Comparison of ENCODE assay signal across 1 cellular context in genomic region chr7:139914306-139914747, GRCh38.
TF ChIP-seq lines count a peak whose summit lies in the region.

No MANE protein-coding gene starts in this region.

TF ChIP-seq in K562, 482 proteins besides CTCF, POLR2A, EP300 and RAD21 (continued from another document and continues in another):
- TF ChIP-seq PRDM10 (IDR thresholded peaks at IDR 0.05; ENCODE audit: partially characterized antibody) (no peak), CBX5 (IDR thresholded peaks at IDR 0.05; ENCODE audit: borderline replicate concordance, low read depth) (0 out of 2 replicates have a peak, but pooled peaks have one; percentile 3), ZNF280B (CRISPR knock-in tag; IDR thresholded peaks at IDR 0.05) (no peak), HOMEZ (CRISPR knock-in tag; IDR thresholded peaks at IDR 0.05) (no peak), IFI16 (CRISPR knock-in tag; IDR thresholded peaks at IDR 0.05) (no peak), ZMIZ1 (IDR thresholded peaks at IDR 0.05; ENCODE audit: low read depth in 2 of 2, low read length in 2 of 2) (no peak), TCF3 (CRISPR knock-in tag; IDR thresholded peaks at IDR 0.05) (0 out of 2 replicates have a peak, but pooled peaks have one; percentile 7), NFE2L1 (tag; IDR thresholded peaks at IDR 0.05; ENCODE audit: borderline replicate concordance, low read depth) (peak; percentile 96), ZNF830 (CRISPR knock-in tag; IDR thresholded peaks at IDR 0.05) (no peak), ZNF609 (CRISPR knock-in tag; IDR thresholded peaks at IDR 0.05; ENCODE audit: borderline replicate concordance) (no peak), DIDO1 (tag; IDR thresholded peaks at IDR 0.05; ENCODE audit: low read depth) (peak; percentile 34; the same call in 1 of the 2 replicates), BMI1 (IDR thresholded peaks at IDR 0.05; ENCODE audit: low read length) (no peak), GTF2E2 (tag; IDR thresholded peaks at IDR 0.05) (no peak), NUFIP1 (IDR thresholded peaks at IDR 0.05; ENCODE audit: partially characterized antibody) (no peak), NCOA4 (IDR thresholded peaks at IDR 0.05; ENCODE audit: partially characterized antibody) (no peak), KHSRP (IDR thresholded peaks at IDR 0.05) (no peak), SMARCA5 (IDR thresholded peaks at IDR 0.05) (peak; percentile 98), ZKSCAN1 (IDR thresholded peaks at IDR 0.05; ENCODE audit: low read depth, low read length) (no peak), ZNF232 (CRISPR knock-in tag; IDR thresholded peaks at IDR 0.05) (no peak), NFIC (IDR thresholded peaks at IDR 0.05) (peak; percentile 58), JUN (IDR thresholded peaks at IDR 0.05; ENCODE audit: borderline replicate concordance, low read depth, low read length) (no peak), JUN (CRISPR knock-in tag; IDR thresholded peaks at IDR 0.05; ENCODE audit: borderline replicate concordance) (no peak), SREBF2 (CRISPR knock-in tag; IDR thresholded peaks at IDR 0.05) (no peak), TRIM28 (IDR thresholded peaks at IDR 0.05) (peak; percentile 19; the same call in 1 of the 2 replicates), ARID2 (IDR thresholded peaks at IDR 0.05) (no peak; the same call in 1 of the 2 replicates), HNRNPK (IDR thresholded peaks at IDR 0.05; ENCODE audit: low read depth, low read length, poor library complexity, severe bottlenecking) (no peak), SMARCC2 (IDR thresholded peaks at IDR 0.05; ENCODE audit: low read depth) (0 out of 2 replicates have a peak, but pooled peaks have one; percentile 51), PYGO2 (tag; IDR thresholded peaks at IDR 0.05) (0 out of 2 replicates have a peak, but pooled peaks have one; percentile 43), FOXK2 (conservative IDR thresholded peaks at IDR 0.05 in 1 of 2, IDR thresholded peaks at IDR 0.05 in 1 of 2; ENCODE audit: low read depth in 2 of 2) (no peak), ZNF282 (CRISPR knock-in tag; IDR thresholded peaks at IDR 0.05) (no peak), NCOR1 (IDR thresholded peaks at IDR 0.05) (no peak), ZNF583 (CRISPR knock-in tag; IDR thresholded peaks at IDR 0.05) (no peak), BCOR (IDR thresholded peaks at IDR 0.05) (peak; percentile 100), PATZ1 (CRISPR knock-in tag; IDR thresholded peaks at IDR 0.05; ENCODE audit: borderline replicate concordance) (no peak), POLR2AphosphoS2 (IDR thresholded peaks at IDR 0.05; ENCODE audit: low read length) (no peak), ZBTB7A (IDR thresholded peaks at IDR 0.05; ENCODE audit: borderline replicate concordance, control insufficient read depth, low read depth, low read length) (no peak), THRAP3 (IDR thresholded peaks at IDR 0.05; ENCODE audit: borderline replicate concordance) (no peak), ETS2 (tag; IDR thresholded peaks at IDR 0.05; ENCODE audit: borderline replicate concordance, poor library complexity, severe bottlenecking) (no peak), ZNF77 (CRISPR knock-in tag; IDR thresholded peaks at IDR 0.05) (no peak), FOXA3 (CRISPR knock-in tag; conservative IDR thresholded peaks at IDR 0.05 in 1 of 2, IDR thresholded peaks at IDR 0.05 in 1 of 2) (no peak), BACH1 (tag; IDR thresholded peaks at IDR 0.05) (peak; percentile 97), TFAM (CRISPR knock-in tag; conservative IDR thresholded peaks at IDR 0.05) (no peak), CGGBP1 (CRISPR knock-in tag; IDR thresholded peaks at IDR 0.05) (no peak), ZNF79 (CRISPR knock-in tag; IDR thresholded peaks at IDR 0.05; ENCODE audit: low read depth) (no peak), IRF1 (CRISPR knock-in tag; IDR thresholded peaks at IDR 0.05; ENCODE audit: borderline replicate concordance) (no peak), HDAC1 (IDR thresholded peaks at IDR 0.05) (peak in 1 of 2 experiments; percentile 87; a peak in 2 of 4 replicates), PKNOX1 (IDR thresholded peaks at IDR 0.05) (0 out of 2 replicates have a peak, but pooled peaks have one; percentile 11), HOXB6 (CRISPR knock-in tag; IDR thresholded peaks at IDR 0.05; ENCODE audit: borderline replicate concordance) (no peak)
